Comparison of ENCODE assay signal across 17 cellular contexts in the genomic region with DNA sequence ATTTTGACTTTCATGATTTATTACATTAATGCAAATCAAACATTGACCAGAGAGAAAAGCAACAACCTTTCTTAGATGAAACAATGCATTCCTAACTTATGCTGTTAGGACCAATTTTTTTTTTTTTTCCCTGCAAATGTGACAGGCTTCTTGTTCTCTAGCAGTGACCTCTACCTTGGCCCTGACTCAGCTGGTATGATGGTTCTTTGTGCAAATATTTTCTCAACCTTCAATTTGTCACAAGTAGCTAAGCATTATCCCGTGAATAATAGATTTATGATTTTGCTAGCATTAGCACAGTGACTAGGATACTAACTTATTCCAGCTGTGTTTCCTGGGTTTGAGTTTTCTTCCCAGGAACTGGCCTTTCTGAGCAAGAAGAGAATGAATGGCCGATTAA.
A peak's percentile ranks its signal among the peaks of the same experiment; 100 is the strongest.
DNase-seq lines count a peak whose midpoint lies in the region; ATAC-seq and TF ChIP-seq lines count a peak whose summit lies in the region.
"Had no signal": no experiment of that assay in that cellular context is flagged by ENCODE, and none has a peak within 500 bp of the region (broad histone marks: within the 10 kb centered on the region; RNA-seq: fewer than 3 reads in every experiment).

No MANE protein-coding gene starts in this region.

- no peak overlapping the region for H3K27ac ChIP-seq in CD8-positive, alpha-beta T cell (ENCODE audit: low read depth, low read length)
- H3K27ac ChIP-seq: 22Rv1, PC-9 had no signal

- H3K9me3 Mint-ChIP-seq in WTC11 = no peaks in the 10 kb centered on the region
- no peaks in the 10 kb centered on the region for H3K9me3 Mint-ChIP-seq in CD8-positive, alpha-beta T cell

- no peaks in the 10 kb centered on the region for H3K27me3 ChIP-seq in CD8-positive, alpha-beta T cell (ENCODE audit: insufficient read depth, low read length)

- DNase-seq in NCI-H146 (lab: John Stamatoyannopoulos, UW) (peak; percentile 1), NCI-H146 treated with DMSO at 0.1 percent for 48 hours (lab: John Stamatoyannopoulos, UW; ENCODE audit: unreplicated experiment) (no peak), WTC11 (ENCODE audit: low spot score) (no peak), glomerular visceral epithelial cell (ENCODE audit: extremely low spot score) (peak; percentile 68), iPS-NIHi11 (ENCODE audit: low spot score) (no peak), HUDEP-2 (lab: John Stamatoyannopoulos, UW; ENCODE audit: unreplicated experiment in 76 of 76) (no peak), NCI-H345 (lab: John Stamatoyannopoulos, UW) (no peak)
- no peak for DNase-seq in CD8-positive, alpha-beta T cell
- DNase-seq: activated CD4-positive, alpha-beta T cell treated with anti-CD3 and anti-CD28 coated beads, Interleukin-2, amount 50 U/mL, for 1 hour; activated T-cell treated with anti-CD3 and anti-CD28 coated beads, Interleukin-2, amount 50 U/mL, for 72 hours; amniotic stem cell; Caco-2; left ventricle myocardium superior had no signal

- no peak overlapping the region for H3K4me3 Mint-ChIP-seq in WTC11
- H3K4me3 Mint-ChIP-seq in CD8-positive, alpha-beta T cell = no peak overlapping the region
- H3K4me3 Mint-ChIP-seq: activated T-cell treated with anti-CD3 and anti-CD28 coated beads, Interleukin-2, amount 50 U/mL, for 72 hours; natural killer cell treated with Interleukin-12 subunit alpha and Interleukin-12 subunit beta and Interleukin-15 and Interleukin-18, amount 100 ng/mL, for 72 hours had no signal

- CTCF ChIA-PET in WTC11 (lab: Charles Lee) = no interaction called here
- CTCF ChIA-PET in CD8-positive, alpha-beta T cell (lab: Charles Lee) = no interaction called here

- H3K4me1 ChIP-seq in CD8-positive, alpha-beta T cell (ENCODE audit: insufficient read depth, low read length) = no peaks in the 10 kb centered on the region

- intact Hi-C loops in CD8-positive, alpha-beta T cell (cut with DNase I, micrococcal nuclease) = no loop called here

- H3K4me1 Mint-ChIP-seq in WTC11 = peaks cover 26% of the 10 kb centered on the region
- H3K4me1 Mint-ChIP-seq in CD8-positive, alpha-beta T cell (ENCODE audit: low read depth) = no peaks in the 10 kb centered on the region

- no peaks in the 10 kb centered on the region for H3K36me3 Mint-ChIP-seq in WTC11
- no peaks in the 10 kb centered on the region for H3K36me3 Mint-ChIP-seq in CD8-positive, alpha-beta T cell

- no peak overlapping the region for H3K4me3 ChIP-seq in CD8-positive, alpha-beta T cell (ENCODE audit: low read depth, low read length)
- H3K4me3 ChIP-seq: PC-9 had no signal

- no peak for TF ChIP-seq CTCF in WTC11 (IDR thresholded peaks at IDR 0.05)
- no peak for TF ChIP-seq CTCF in CD8-positive, alpha-beta T cell (IDR thresholded peaks at IDR 0.05)

- POLR2A ChIA-PET in WTC11 (lab: Charles Lee) = no interaction called here
- POLR2A ChIA-PET in CD8-positive, alpha-beta T cell (lab: Charles Lee) = no interaction called here

- H3K27me3 Mint-ChIP-seq in WTC11 (ENCODE audit: low read depth) = no peaks in the 10 kb centered on the region
- no peaks in the 10 kb centered on the region for H3K27me3 Mint-ChIP-seq in CD8-positive, alpha-beta T cell (ENCODE audit: low read depth)
- H3K27me3 Mint-ChIP-seq: natural killer cell treated with Interleukin-12 subunit alpha and Interleukin-12 subunit beta and Interleukin-15 and Interleukin-18, amount 100 ng/mL, for 72 hours had no signal

- no peaks in the 10 kb centered on the region for H3K9me3 ChIP-seq in CD8-positive, alpha-beta T cell (ENCODE audit: low read length)
- H3K9me3 ChIP-seq: Caco-2 had no signal

- H3K36me3 ChIP-seq in CD8-positive, alpha-beta T cell (ENCODE audit: insufficient read depth, low read length) = no peaks in the 10 kb centered on the region

- no peak for ATAC-seq in WTC11
- no peak for ATAC-seq in CD8-positive, alpha-beta T cell
- ATAC-seq: activated T-cell treated with anti-CD3 and anti-CD28 coated beads, Interleukin-2, amount 50 U/mL, for 72 hours; HCT116; left ventricle myocardium superior; natural killer cell treated with Interleukin-12 subunit alpha and Interleukin-12 subunit beta and Interleukin-15 and Interleukin-18, amount 100 ng/mL, for 72 hours had no signal

- H3K27ac Mint-ChIP-seq in WTC11 = no peak overlapping the region
- no peak overlapping the region for H3K27ac Mint-ChIP-seq in CD8-positive, alpha-beta T cell
- H3K27ac Mint-ChIP-seq: activated T-cell treated with anti-CD3 and anti-CD28 coated beads, Interleukin-2, amount 50 U/mL, for 72 hours; natural killer cell treated with Interleukin-12 subunit alpha and Interleukin-12 subunit beta and Interleukin-15 and Interleukin-18, amount 100 ng/mL, for 72 hours had no signal

TF ChIP-seq in WTC11, 78 proteins besides CTCF, POLR2A, EP300 and RAD21:
- 0 out of 2 replicates have a peak, but pooled peaks have one; percentile 29 for TF ChIP-seq GABPB1 (CRISPR knock-in tag; IDR thresholded peaks at IDR 0.05)
- no peak for TF ChIP-seq NFATC4 (CRISPR knock-in tag; IDR thresholded peaks at IDR 0.05)

Comparison
In these comparisons a context has a peak if more than half of its experiments do, and no peak if none do; other contexts are left out.
1. DNase-seq: peak in NCI-H146 (single experiment) and glomerular visceral epithelial cell (single experiment); none in NCI-H146 treated with DMSO at 0.1 percent for 48 hours (single experiment), WTC11 (single experiment), iPS-NIHi11 (single experiment), HUDEP-2 (0 of 76), CD8-positive, alpha-beta T cell (0 of 7) and NCI-H345 (single experiment).